Comparison of ENCODE assay signal across 1 cellular context in the genomic region with DNA sequence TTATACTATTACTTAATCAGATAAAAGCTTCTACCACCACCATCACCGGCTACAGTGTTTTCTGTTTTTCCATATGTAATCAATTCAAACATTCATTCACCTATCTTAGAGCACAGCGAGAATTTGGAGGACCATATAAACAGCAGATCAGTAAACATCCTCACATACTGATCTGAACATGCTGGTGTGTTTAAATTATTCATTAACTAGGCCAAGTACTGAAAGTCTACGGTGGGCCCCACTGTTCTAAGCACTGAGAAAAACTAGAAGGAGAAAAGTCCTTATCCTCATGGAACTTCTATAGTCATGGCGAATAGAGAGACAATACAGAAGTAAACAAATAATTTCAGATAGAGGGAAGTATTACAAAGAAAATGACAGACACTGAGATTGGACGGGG.
TF ChIP-seq lines count a peak whose summit lies in the region.

No MANE protein-coding gene starts in this region.

TF ChIP-seq in HepG2, 621 proteins besides CTCF, POLR2A, EP300 and RAD21 (continued from another document):
- TF ChIP-seq, protein P1, sequence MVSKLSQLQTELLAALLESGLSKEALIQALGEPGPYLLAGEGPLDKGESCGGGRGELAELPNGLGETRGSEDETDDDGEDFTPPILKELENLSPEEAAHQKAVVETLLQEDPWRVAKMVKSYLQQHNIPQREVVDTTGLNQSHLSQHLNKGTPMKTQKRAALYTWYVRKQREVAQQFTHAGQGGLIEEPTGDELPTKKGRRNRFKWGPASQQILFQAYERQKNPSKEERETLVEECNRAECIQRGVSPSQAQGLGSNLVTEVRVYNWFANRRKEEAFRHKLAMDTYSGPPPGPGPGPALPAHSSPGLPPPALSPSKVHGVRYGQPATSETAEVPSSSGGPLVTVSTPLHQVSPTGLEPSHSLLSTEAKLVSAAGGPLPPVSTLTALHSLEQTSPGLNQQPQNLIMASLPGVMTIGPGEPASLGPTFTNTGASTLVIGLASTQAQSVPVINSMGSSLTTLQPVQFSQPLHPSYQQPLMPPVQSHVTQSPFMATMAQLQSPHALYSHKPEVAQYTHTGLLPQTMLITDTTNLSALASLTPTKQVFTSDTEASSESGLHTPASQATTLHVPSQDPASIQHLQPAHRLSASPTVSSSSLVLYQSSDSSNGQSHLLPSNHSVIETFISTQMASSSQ (IDR thresholded peaks at IDR 0.05; ENCODE audit: low read depth): no peak; the same call in 1 of the 2 replicates
- TF ChIP-seq, protein P1 (CRISPR knock-in tag; IDR thresholded peaks at IDR 0.05; ENCODE audit: borderline replicate concordance): peak; percentile 30; the same call in 1 of the 2 replicates
- TF ChIP-seq, protein P2, sequence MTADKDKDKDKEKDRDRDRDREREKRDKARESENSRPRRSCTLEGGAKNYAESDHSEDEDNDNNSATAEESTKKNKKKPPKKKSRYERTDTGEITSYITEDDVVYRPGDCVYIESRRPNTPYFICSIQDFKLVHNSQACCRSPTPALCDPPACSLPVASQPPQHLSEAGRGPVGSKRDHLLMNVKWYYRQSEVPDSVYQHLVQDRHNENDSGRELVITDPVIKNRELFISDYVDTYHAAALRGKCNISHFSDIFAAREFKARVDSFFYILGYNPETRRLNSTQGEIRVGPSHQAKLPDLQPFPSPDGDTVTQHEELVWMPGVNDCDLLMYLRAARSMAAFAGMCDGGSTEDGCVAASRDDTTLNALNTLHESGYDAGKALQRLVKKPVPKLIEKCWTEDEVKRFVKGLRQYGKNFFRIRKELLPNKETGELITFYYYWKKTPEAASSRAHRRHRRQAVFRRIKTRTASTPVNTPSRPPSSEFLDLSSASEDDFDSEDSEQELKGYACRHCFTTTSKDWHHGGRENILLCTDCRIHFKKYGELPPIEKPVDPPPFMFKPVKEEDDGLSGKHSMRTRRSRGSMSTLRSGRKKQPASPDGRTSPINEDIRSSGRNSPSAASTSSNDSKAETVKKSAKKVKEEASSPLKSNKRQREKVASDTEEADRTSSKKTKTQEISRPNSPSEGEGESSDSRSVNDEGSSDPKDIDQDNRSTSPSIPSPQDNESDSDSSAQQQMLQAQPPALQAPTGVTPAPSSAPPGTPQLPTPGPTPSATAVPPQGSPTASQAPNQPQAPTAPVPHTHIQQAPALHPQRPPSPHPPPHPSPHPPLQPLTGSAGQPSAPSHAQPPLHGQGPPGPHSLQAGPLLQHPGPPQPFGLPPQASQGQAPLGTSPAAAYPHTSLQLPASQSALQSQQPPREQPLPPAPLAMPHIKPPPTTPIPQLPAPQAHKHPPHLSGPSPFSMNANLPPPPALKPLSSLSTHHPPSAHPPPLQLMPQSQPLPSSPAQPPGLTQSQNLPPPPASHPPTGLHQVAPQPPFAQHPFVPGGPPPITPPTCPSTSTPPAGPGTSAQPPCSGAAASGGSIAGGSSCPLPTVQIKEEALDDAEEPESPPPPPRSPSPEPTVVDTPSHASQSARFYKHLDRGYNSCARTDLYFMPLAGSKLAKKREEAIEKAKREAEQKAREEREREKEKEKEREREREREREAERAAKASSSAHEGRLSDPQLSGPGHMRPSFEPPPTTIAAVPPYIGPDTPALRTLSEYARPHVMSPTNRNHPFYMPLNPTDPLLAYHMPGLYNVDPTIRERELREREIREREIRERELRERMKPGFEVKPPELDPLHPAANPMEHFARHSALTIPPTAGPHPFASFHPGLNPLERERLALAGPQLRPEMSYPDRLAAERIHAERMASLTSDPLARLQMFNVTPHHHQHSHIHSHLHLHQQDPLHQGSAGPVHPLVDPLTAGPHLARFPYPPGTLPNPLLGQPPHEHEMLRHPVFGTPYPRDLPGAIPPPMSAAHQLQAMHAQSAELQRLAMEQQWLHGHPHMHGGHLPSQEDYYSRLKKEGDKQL (CRISPR knock-in tag; IDR thresholded peaks at IDR 0.05; ENCODE audit: low read depth): no peak
- TF ChIP-seq, protein P3, sequence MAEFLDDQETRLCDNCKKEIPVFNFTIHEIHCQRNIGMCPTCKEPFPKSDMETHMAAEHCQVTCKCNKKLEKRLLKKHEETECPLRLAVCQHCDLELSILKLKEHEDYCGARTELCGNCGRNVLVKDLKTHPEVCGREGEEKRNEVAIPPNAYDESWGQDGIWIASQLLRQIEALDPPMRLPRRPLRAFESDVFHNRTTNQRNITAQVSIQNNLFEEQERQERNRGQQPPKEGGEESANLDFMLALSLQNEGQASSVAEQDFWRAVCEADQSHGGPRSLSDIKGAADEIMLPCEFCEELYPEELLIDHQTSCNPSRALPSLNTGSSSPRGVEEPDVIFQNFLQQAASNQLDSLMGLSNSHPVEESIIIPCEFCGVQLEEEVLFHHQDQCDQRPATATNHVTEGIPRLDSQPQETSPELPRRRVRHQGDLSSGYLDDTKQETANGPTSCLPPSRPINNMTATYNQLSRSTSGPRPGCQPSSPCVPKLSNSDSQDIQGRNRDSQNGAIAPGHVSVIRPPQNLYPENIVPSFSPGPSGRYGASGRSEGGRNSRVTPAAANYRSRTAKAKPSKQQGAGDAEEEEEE (CRISPR knock-in tag; IDR thresholded peaks at IDR 0.05; ENCODE audit: borderline replicate concordance): no peak
- TF ChIP-seq SOX13 (IDR thresholded peaks at IDR 0.05): no peak
- TF ChIP-seq SOX13 (CRISPR knock-in tag; conservative IDR thresholded peaks at IDR 0.05 in 1 of 2, IDR thresholded peaks at IDR 0.05 in 1 of 2): peak in 1 of 2 experiments; percentile 6; a peak in 1 of 4 replicates
- TF ChIP-seq EHMT2 (IDR thresholded peaks at IDR 0.05; ENCODE audit: borderline replicate concordance, low read depth, low read length): no peak
- TF ChIP-seq HDAC1 (CRISPR knock-in tag; IDR thresholded peaks at IDR 0.05): no peak
- 0 out of 2 replicates have a peak, but pooled peaks have one; percentile 37 for TF ChIP-seq FOXA3 (CRISPR knock-in tag; IDR thresholded peaks at IDR 0.05)
- no peak for TF ChIP-seq FOXP1 (IDR thresholded peaks at IDR 0.05)
- peak; percentile 63 for TF ChIP-seq FOXP1 (CRISPR knock-in tag; IDR thresholded peaks at IDR 0.05)
- TF ChIP-seq GTF3A (CRISPR knock-in tag; conservative IDR thresholded peaks at IDR 0.05): no peak
- no peak for TF ChIP-seq FIP1L1 (IDR thresholded peaks at IDR 0.05; ENCODE audit: borderline replicate concordance, insufficient read depth, low read depth, low read length)
